ENCODE assay signal across 29 cellular contexts in genomic region chr17:58865301-58865700, GRCh38.
"Had no signal": no experiment of that assay in that cellular context is flagged by ENCODE, and none has a peak within 500 bp of the region (broad histone marks: within the 10 kb centered on the region; RNA-seq: fewer than 3 reads in every experiment).

No MANE protein-coding gene starts in this region.

- H3K27ac Mint-ChIP-seq: naive thymus-derived CD8-positive, alpha-beta T cell; natural killer cell treated with Interleukin-12 subunit alpha and Interleukin-12 subunit beta and Interleukin-15 and Interleukin-18, amount 100 ng/mL, for 72 hours; nephron progenitor cell; progenitor cell of endocrine pancreas; stimulated activated effector memory CD8-positive, alpha-beta T cell treated with anti-CD3 and anti-CD28 coated beads, Interleukin-12 subunit alpha, Interleukin-12 subunit beta, amount 100 ng/mL, for 72 hours; stimulated activated naive B cell treated with anti-CD40 and anti-IgM and Interleukin-4, amounts not matched to agents 10 μg/mL and 1 μg/mL and 100 μg/mL, for 72 hours; stimulated activated naive CD8-positive, alpha-beta T cell treated with anti-CD3 and anti-CD28 coated beads, Interleukin-15, Interleukin-2, amounts not matched to agents 100 ng/mL and 50 ng/mL, for 24 hours; type B pancreatic cell had no signal

- H3K4me1 ChIP-seq: parathyroid adenoma, psoas muscle, right lobe of liver, sigmoid colon, stomach, thyroid gland, tibial nerve, upper lobe of right lung, uterus had no signal

- H3K27ac ChIP-seq: ovary, parathyroid adenoma, psoas muscle, right lobe of liver, sigmoid colon, stomach, thoracic aorta, thyroid gland, tibial nerve, upper lobe of right lung, uterus had no signal

- H3K4me3 Mint-ChIP-seq: naive thymus-derived CD8-positive, alpha-beta T cell; natural killer cell treated with Interleukin-12 subunit alpha and Interleukin-12 subunit beta and Interleukin-15 and Interleukin-18, amount 100 ng/mL, for 72 hours; nephron progenitor cell; neural crest cell; stimulated activated effector memory CD8-positive, alpha-beta T cell treated with anti-CD3 and anti-CD28 coated beads, Interleukin-12 subunit alpha, Interleukin-12 subunit beta, amount 100 ng/mL, for 72 hours; stimulated activated naive B cell treated with anti-CD40 and anti-IgM and Interleukin-4, amounts not matched to agents 10 μg/mL and 1 μg/mL and 100 μg/mL, for 72 hours; stimulated activated naive CD8-positive, alpha-beta T cell treated with anti-CD3 and anti-CD28 coated beads, Interleukin-15, Interleukin-2, amounts not matched to agents 100 ng/mL and 50 ng/mL, for 24 hours; type B pancreatic cell had no signal

- H2AFZ ChIP-seq: parathyroid adenoma had no signal

- H3K9me3 Mint-ChIP-seq: naive thymus-derived CD8-positive, alpha-beta T cell; natural killer cell treated with Interleukin-12 subunit alpha and Interleukin-12 subunit beta and Interleukin-15 and Interleukin-18, amount 100 ng/mL, for 72 hours; neural crest cell; stimulated activated effector memory CD8-positive, alpha-beta T cell treated with anti-CD3 and anti-CD28 coated beads, Interleukin-12 subunit alpha, Interleukin-12 subunit beta, amount 100 ng/mL, for 72 hours; stimulated activated naive CD8-positive, alpha-beta T cell treated with anti-CD3 and anti-CD28 coated beads, Interleukin-15, Interleukin-2, amounts not matched to agents 100 ng/mL and 50 ng/mL, for 24 hours; type B pancreatic cell had no signal

- H3K4me3 ChIP-seq: ovary, psoas muscle, right lobe of liver, sigmoid colon, stomach, thoracic aorta, thyroid gland, tibial nerve, upper lobe of right lung, uterus had no signal

- H3K36me3 Mint-ChIP-seq: naive thymus-derived CD8-positive, alpha-beta T cell; natural killer cell treated with Interleukin-12 subunit alpha and Interleukin-12 subunit beta and Interleukin-15 and Interleukin-18, amount 100 ng/mL, for 72 hours; stimulated activated effector memory CD8-positive, alpha-beta T cell treated with anti-CD3 and anti-CD28 coated beads, Interleukin-12 subunit alpha, Interleukin-12 subunit beta, amount 100 ng/mL, for 72 hours; stimulated activated naive B cell treated with anti-CD40 and anti-IgM and Interleukin-4, amounts not matched to agents 10 μg/mL and 1 μg/mL and 100 μg/mL, for 72 hours; type B pancreatic cell had no signal

- H3K36me3 ChIP-seq: ovary, right lobe of liver, sigmoid colon, stomach, thoracic aorta, thyroid gland, tibial nerve, upper lobe of right lung, uterus had no signal

- DNase-seq: naive thymus-derived CD8-positive, alpha-beta T cell; nephron progenitor cell; occipital lobe; ovary; posterior cingulate gyrus; psoas muscle; right cardiac atrium; right lobe of liver; sigmoid colon; small intestine; stimulated activated CD4-positive, alpha-beta T cell treated with anti-CD3 and anti-CD28 coated beads, Interleukin-15, amount 100 ng/mL, for 24 hours; stimulated activated CD4-positive, alpha-beta T cell treated with anti-CD3 and anti-CD28 coated beads, Interleukin-2, amount 100 ng/mL, for 24 hours; stimulated activated CD4-positive, alpha-beta T cell treated with anti-CD3 and anti-CD28 coated beads, Interleukin-2, amount 100 ng/mL, for 48 hours; stimulated activated CD4-positive, alpha-beta T cell treated with anti-CD3 and anti-CD28 coated beads, Interleukin-4, amount 100 ng/mL, for 24 hours; stimulated activated naive B cell treated with anti-CD40 and anti-IgM and Interleukin-4, amounts not matched to agents 10 μg/mL and 1 μg/mL and 100 μg/mL, for 72 hours; stimulated activated naive CD4-positive, alpha-beta T cell treated with Interleukin-2 at 50 U/mL for 16 hours; stomach; thyroid gland; upper lobe of right lung; uterus had no signal

- H3K9ac ChIP-seq: parathyroid adenoma had no signal

- H3K9me3 ChIP-seq: psoas muscle, right lobe of liver, sigmoid colon, stomach, thoracic aorta, thyroid gland, upper lobe of right lung, uterus had no signal

- H3K4me1 Mint-ChIP-seq: nephron progenitor cell; stimulated activated effector memory CD8-positive, alpha-beta T cell treated with anti-CD3 and anti-CD28 coated beads, Interleukin-12 subunit alpha, Interleukin-12 subunit beta, amount 100 ng/mL, for 72 hours had no signal

- H3K27me3 ChIP-seq: ovary, right lobe of liver, sigmoid colon, stomach, thyroid gland, tibial nerve, upper lobe of right lung, uterus had no signal

- H3K27me3 Mint-ChIP-seq: progenitor cell of endocrine pancreas, type B pancreatic cell had no signal

- H3K79me2 ChIP-seq: parathyroid adenoma had no signal

- FAIRE-seq: small intestine had no signal

- ATAC-seq: naive thymus-derived CD8-positive, alpha-beta T cell; natural killer cell treated with Interleukin-12 subunit alpha and Interleukin-12 subunit beta and Interleukin-15 and Interleukin-18, amount 100 ng/mL, for 72 hours; psoas muscle; right cardiac atrium; right lobe of liver; stimulated activated effector memory CD8-positive, alpha-beta T cell treated with anti-CD3 and anti-CD28 coated beads, Interleukin-12 subunit alpha, Interleukin-12 subunit beta, amount 100 ng/mL, for 72 hours; stimulated activated naive B cell treated with anti-CD40 and anti-IgM and Interleukin-4, amounts not matched to agents 10 μg/mL and 1 μg/mL and 100 μg/mL, for 72 hours; upper lobe of right lung had no signal
